In the genomic region with DNA sequence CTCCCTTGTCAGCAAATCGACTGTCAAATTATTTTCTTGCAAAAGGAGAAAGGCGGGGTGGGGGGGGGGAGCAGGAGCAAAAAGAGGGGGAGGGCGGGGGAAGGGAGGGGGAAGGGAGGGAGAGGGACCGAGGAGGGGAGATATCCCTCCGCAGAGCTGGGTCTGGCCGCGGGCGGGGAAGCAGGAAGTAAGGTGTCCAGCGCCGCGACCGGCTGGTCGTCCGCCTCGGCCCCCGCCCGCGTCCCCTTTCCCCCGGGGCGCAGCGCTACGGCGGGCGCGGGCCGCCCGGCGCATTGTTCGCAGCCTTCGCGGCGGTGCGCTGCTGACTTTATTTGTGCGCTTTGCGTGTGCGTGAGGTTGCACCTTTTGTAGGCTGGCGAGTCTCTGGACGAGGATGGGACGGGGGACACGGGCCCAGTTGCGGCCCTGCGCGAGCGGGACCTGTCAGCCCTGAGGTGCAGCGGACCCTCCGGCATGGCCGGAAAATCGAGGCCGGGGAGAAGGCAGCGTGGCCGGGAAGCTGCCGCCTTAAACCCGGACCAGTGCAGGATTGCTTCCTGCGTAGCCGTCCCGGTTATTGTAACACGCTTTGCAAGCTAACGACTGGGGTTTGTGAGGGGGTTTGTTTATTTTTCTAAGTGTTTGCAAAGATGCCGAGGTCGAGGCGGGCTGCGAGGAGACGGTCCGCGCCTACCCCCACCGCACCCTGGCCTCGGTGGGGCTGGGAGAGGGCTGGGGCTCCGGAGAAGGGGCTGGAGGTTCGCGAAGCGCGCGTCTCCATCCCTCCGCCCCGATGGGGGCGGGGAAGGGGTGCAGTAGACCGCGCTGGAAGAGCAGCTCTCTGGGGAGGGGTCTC, we compare ENCODE assay signal across 8 cellular contexts.
DNase-seq lines count a peak whose midpoint lies in the region; ATAC-seq and TF ChIP-seq lines count a peak whose summit lies in the region.

No MANE protein-coding gene starts in this region.

- in situ Hi-C loops in KBM-7 (cut with MboI; ENCODE audit: low pct_unique_long_range_greater_than_20kb, low sequenced_read_pairs) = no loop called here

- no peak for ATAC-seq in HG02973 (IDR thresholded peaks at IDR 0.05; ENCODE audit: unreplicated experiment)

- DNase-seq in COLO668 (lab: John Stamatoyannopoulos, UW; ENCODE audit: unreplicated experiment) = peak; percentile 83
- DNase-seq in GM20000 (ENCODE audit: low spot score) = peak; percentile 84
- peak; percentile 76 for DNase-seq in KBM-7
- peak; percentile 61 for DNase-seq in activated naive CD4-positive, alpha-beta T cell treated with anti-CD3 and anti-CD28 coated beads, Interleukin-2, amount 50 U/mL, for 16 hours
- peak; percentile 74 for DNase-seq in germinal center (ENCODE audit: low spot score)
- peak in 38 of 56 donors; percentile 17 to 85 (median 57) for DNase-seq in nucleus accumbens (lab: John Stamatoyannopoulos, UW)

- TF ChIP-seq POLR2A in Raji (IDR thresholded peaks at IDR 0.05; ENCODE audit: insufficient read depth, low read depth, low read length) = peak; percentile 48; the same call in 1 of the 2 replicates

- TF ChIP-seq CTCF in GM20000 (IDR thresholded peaks at IDR 0.05; ENCODE audit: extremely low read depth, missing control alignments) = no peak
